In genomic region chr2:88607416-88607815, GRCh38 we compare ENCODE assay signal across 21 cellular contexts.
"Had no signal": no experiment of that assay in that cellular context is flagged by ENCODE, and none has a peak within 500 bp of the region (broad histone marks: within the 10 kb centered on the region; RNA-seq: fewer than 3 reads in every experiment).

No MANE protein-coding gene starts in this region.

- H3K9me3 ChIP-seq: adrenal gland, sigmoid colon, tibial artery, uterus had no signal

- H3K27me3 ChIP-seq: adrenal gland, cardiac muscle cell, hepatocyte, sigmoid colon, tibial artery, uterus had no signal

- H3K36me3 ChIP-seq: adrenal gland, sigmoid colon, uterus had no signal

- H3K4me1 ChIP-seq: uterus had no signal

- H3K4me3 ChIP-seq: adrenal gland, cardiac muscle cell, hepatocyte, lung, sigmoid colon, tibial artery, uterus had no signal

- H3K4me2 ChIP-seq: hepatocyte had no signal

- DNase-seq: activated CD4-positive, alpha-beta T cell treated with anti-CD3 and anti-CD28 coated beads for 1 hour; activated CD4-positive, alpha-beta T cell treated with anti-CD3 and anti-CD28 coated beads, Interleukin-2, amount 50 U/mL, for 4 hours; activated gamma-delta T cell; activated T-cell treated with anti-CD3 and anti-CD28 coated beads, Interleukin-2, amount 50 U/mL, for 72 hours; adrenal gland; dermis blood vessel endothelial cell; effector memory CD4-positive, alpha-beta T cell; occipital lobe; posterior cingulate gyrus; sigmoid colon; stimulated activated CD8-positive, alpha-beta memory T cell treated with anti-CD3 and anti-CD28 coated beads, Interleukin-4, amount 100 ng/mL, for 48 hours; stimulated activated naive CD8-positive, alpha-beta T cell treated with anti-CD3 and anti-CD28 coated beads, Interleukin-15, Interleukin-2, amounts not matched to agents 100 U/mL and 50 U/mL, for 24 hours; substantia nigra; tibial artery; uterus had no signal

- H3K27ac ChIP-seq: adrenal gland, cardiac muscle cell, hepatocyte, sigmoid colon, tibial artery, uterus, VCaP had no signal

- ATAC-seq: activated T-cell treated with anti-CD3 and anti-CD28 coated beads, Interleukin-2, amount 50 U/mL, for 72 hours; stimulated activated naive CD8-positive, alpha-beta T cell treated with anti-CD3 and anti-CD28 coated beads, Interleukin-15, Interleukin-2, amounts not matched to agents 100 U/mL and 50 U/mL, for 24 hours had no signal

- FAIRE-seq: endothelial cell of umbilical vein, keratinocyte had no signal

- H2AFZ ChIP-seq: hepatocyte had no signal
